ENCODE assay signal across 8 cellular contexts in genomic region chr20:25750765-25751696, GRCh38. TPM values are rescaled to one million over a fixed set of nuclear protein-coding genes. Genes with fewer than 3 reads are reported as not detected.
DNase-seq lines count a peak whose midpoint lies in the region; ATAC-seq and TF ChIP-seq lines count a peak whose summit lies in the region.

No MANE protein-coding gene starts in this region.

- no peaks in the 10 kb centered on the region for H3K36me3 Mint-ChIP-seq in activated T-cell treated with anti-CD3 and anti-CD28 coated beads, Interleukin-2, amount 50 U/mL, for 72 hours (ENCODE audit: insufficient read depth in 2 of 2)

- TF ChIP-seq EP300 in ovary (IDR thresholded peaks at IDR 0.05) = no peak
- TF ChIP-seq EP300 in transverse colon (IDR thresholded peaks at IDR 0.05; ENCODE audit: low read depth) = no peak

- H3K4me1 ChIP-seq in ovary (ENCODE audit: insufficient read depth) (peaks cover 1% of the 10 kb centered on the region), transverse colon (peaks cover 0 to 4% (median 2%) of the 10 kb centered on the region in 4 donors)

- no peak for TF ChIP-seq POLR2A in ovary (IDR thresholded peaks at IDR 0.05)
- peak; percentile 27 for TF ChIP-seq POLR2A in transverse colon (IDR thresholded peaks at IDR 0.05)

- no peak overlapping the region for H3K27ac ChIP-seq in ovary
- H3K27ac ChIP-seq in transverse colon = peak overlapping the region; percentile 13 to 47 (median 40)

- ATAC-seq in HG02571 (IDR thresholded peaks at IDR 0.05; ENCODE audit: unreplicated experiment) = peak; percentile 94
- ATAC-seq in activated T-cell treated with anti-CD3 and anti-CD28 coated beads, Interleukin-2, amount 50 U/mL, for 72 hours (replicated peaks in 1 of 2) = peak; percentile 91 to 94

- H3K27ac Mint-ChIP-seq in activated T-cell treated with anti-CD3 and anti-CD28 coated beads, Interleukin-2, amount 50 U/mL, for 72 hours = no peak overlapping the region

- no peaks in the 10 kb centered on the region for H3K36me3 ChIP-seq in ovary
- H3K36me3 ChIP-seq in transverse colon = no peaks in the 10 kb centered on the region

- DNase-seq in EL = peak; percentile 67
- DNase-seq in NCI-H526 treated with DMSO at 0.1 percent for 48 hours (lab: John Stamatoyannopoulos, UW) = peak; percentile 57
- DNase-seq in activated T-cell treated with anti-CD3 and anti-CD28 coated beads, Interleukin-2, amount 50 U/mL, for 72 hours = peak; percentile 51 to 55
- peak; percentile 59 for DNase-seq in fibroblast of pulmonary artery (ENCODE audit: low read depth)
- peak; percentile 58 to 80 (median 70) for DNase-seq in ovary
- peak; percentile 65 for DNase-seq in transverse colon
- no peak for DNase-seq in NCI-H1417 treated with DMSO at 0.1 percent for 48 hours (lab: John Stamatoyannopoulos, UW)

- intact Hi-C loops in ovary (cut with DNase I) (no loop called here), transverse colon (cut with DNase I; ENCODE audit: low total_unique reads) (loop anchor here (5.0 kb wide), 1 partner anchor 314 kb away; no protein-coding TSS in a partner anchor)

- no peaks in the 10 kb centered on the region for H3K9me3 Mint-ChIP-seq in activated T-cell treated with anti-CD3 and anti-CD28 coated beads, Interleukin-2, amount 50 U/mL, for 72 hours

- TF ChIP-seq CTCF in fibroblast of pulmonary artery (IDR thresholded peaks at IDR 0.05; ENCODE audit: low read length, missing control alignments) (no peak), ovary (IDR thresholded peaks at IDR 0.05) (no peak), transverse colon (IDR thresholded peaks at IDR 0.05) (no peak)

- peak overlapping the region; percentile 88 to 91 for H3K4me3 Mint-ChIP-seq in activated T-cell treated with anti-CD3 and anti-CD28 coated beads, Interleukin-2, amount 50 U/mL, for 72 hours

- in situ Hi-C loops in transverse colon (cut with MboI; ENCODE audit: low pct_ligation_motif_present in 1 of 4, low pct_unique_long_range_greater_than_20kb in 1 of 4, low sequenced_read_pairs in 3 of 4) = no loop called here

- H3K27me3 ChIP-seq in ovary (no peaks in the 10 kb centered on the region), transverse colon (no peaks in the 10 kb centered on the region)

- H3K4me3 ChIP-seq in fibroblast of pulmonary artery (replicated peaks; ENCODE audit: low read depth, low read length) (peak overlapping the region; percentile 50), ovary (peak overlapping the region; percentile 28), transverse colon (peak overlapping the region; percentile 16 to 53 (median 36))

- H3K27me3 Mint-ChIP-seq in activated T-cell treated with anti-CD3 and anti-CD28 coated beads, Interleukin-2, amount 50 U/mL, for 72 hours (ENCODE audit: low read depth) = no peaks in the 10 kb centered on the region

- 33 to 45% (median 43%) methylated on average over 36 of the region's 36 CpGs for WGBS in ovary, 3 donors
- WGBS in transverse colon (ENCODE audit: low coverage in 1 of 2), 2 donors = 41 to 50% methylated on average over 1 to 35 of the region's 36 CpGs

- peaks cover 16% of the 10 kb centered on the region for H3K4me1 Mint-ChIP-seq in activated T-cell treated with anti-CD3 and anti-CD28 coated beads, Interleukin-2, amount 50 U/mL, for 72 hours (ENCODE audit: low read depth)

- H3K9me3 ChIP-seq in ovary (no peaks in the 10 kb centered on the region), transverse colon (no peaks in the 10 kb centered on the region)

RNA-seq across cellular contexts. Expression of gene ZNF337, which starts 54.4 kb away (rescaled TPM):
- total RNA-seq in activated T-cell treated with anti-CD3 and anti-CD28 coated beads, Interleukin-2, amount 50 U/mL, for 72 hours = 10 to 100 TPM; 16.2 to 20.2 TPM
- total RNA-seq in ovary (10 to 100 TPM; 16.5 to 29.5 (median 23.0) TPM), transverse colon (10 to 100 TPM in 2 of 4 donors, 1 to 10 TPM in 2; 5.2 to 17.1 (median 11.0) TPM)
- 10 to 100 TPM; 16.7 to 25.5 TPM for polyA plus RNA-seq in ovary

Comparison
In these comparisons a context has a peak if more than half of its experiments do, and no peak if none do; other contexts are left out.
1. H3K27ac ChIP-seq: peak in transverse colon (4 of 4); none in ovary (0 of 2).
2. Peak in every context shown above with its lines, with median percentiles within 50 percentile points of each other: H3K4me3 ChIP-seq.